Comparison of ENCODE assay signal across 18 cellular contexts in the genomic region with DNA sequence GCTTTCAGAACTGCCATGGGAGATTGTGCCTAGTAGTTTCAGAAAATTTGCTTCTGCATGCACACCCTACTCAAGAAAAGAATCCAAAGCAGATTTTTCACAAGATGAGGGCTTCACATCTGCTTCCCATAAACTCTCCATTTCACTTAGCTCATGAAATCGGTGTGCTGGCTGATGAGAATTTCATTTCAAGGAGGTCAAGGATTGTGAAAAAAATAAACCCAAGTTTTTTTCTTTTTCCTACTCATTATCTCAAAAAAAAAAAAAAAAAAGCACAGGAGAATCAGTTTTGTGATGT. TPM values are rescaled to one million over a fixed set of nuclear protein-coding genes. Genes with fewer than 3 reads are reported as not detected.
"Had no signal": no experiment of that assay in that cellular context is flagged by ENCODE, and none has a peak within 500 bp of the region (broad histone marks: within the 10 kb centered on the region; RNA-seq: fewer than 3 reads in every experiment).

No MANE protein-coding gene starts in this region.

- H3K4me2 ChIP-seq: SK-N-SH had no signal

- H3K9me3 Mint-ChIP-seq: activated naive CD4-positive, alpha-beta T cell treated with anti-CD3 and anti-CD28 coated beads for 36 hours had no signal

- H3K9me2 ChIP-seq: SK-N-SH had no signal

- H3K4me3 Mint-ChIP-seq: activated CD8-positive, alpha-beta T cell treated with anti-CD3 and anti-CD28 coated beads, Interleukin-2, amount 10 ng/mL, durations not matched to agents 7 days and 5 days; activated naive CD4-positive, alpha-beta T cell treated with anti-CD3 and anti-CD28 coated beads for 36 hours had no signal

- H3K27ac ChIP-seq: adrenal gland, coronary artery, heart right ventricle, parathyroid adenoma had no signal

- H3K4me3 ChIP-seq: adrenal gland, coronary artery, heart right ventricle, left lung, tibial nerve had no signal

- H3K4me1 ChIP-seq: adrenal gland, heart right ventricle, left lung, parathyroid adenoma had no signal

- H3K9ac ChIP-seq: parathyroid adenoma, SK-N-SH had no signal

- H3K27me3 ChIP-seq: adrenal gland, heart right ventricle, left lung, tibial nerve had no signal

- H2AFZ ChIP-seq: parathyroid adenoma had no signal

- FAIRE-seq: frontal cortex, islet of Langerhans, small intestine had no signal

- H3K79me2 ChIP-seq: parathyroid adenoma had no signal

- DNase-seq: activated CD4-positive, alpha-beta T cell treated with anti-CD3 and anti-CD28 coated beads for 4 hours; activated CD8-positive, alpha-beta T cell treated with anti-CD3 and anti-CD28 coated beads, Interleukin-2, amount 10 ng/mL, durations not matched to agents 7 days and 5 days; activated naive CD4-positive, alpha-beta T cell treated with anti-CD3 and anti-CD28 coated beads for 36 hours; adrenal gland; central memory CD4-positive, alpha-beta T cell; effector CD8-positive, alpha-beta T cell; heart right ventricle; left lung; mesendoderm; SK-N-SH; small intestine had no signal

- ATAC-seq: activated CD8-positive, alpha-beta T cell treated with anti-CD3 and anti-CD28 coated beads, Interleukin-2, amount 10 ng/mL, durations not matched to agents 7 days and 5 days; heart right ventricle had no signal

- H3K36me3 ChIP-seq: adrenal gland, heart right ventricle, left lung, tibial nerve had no signal

- H3K9me3 ChIP-seq: adrenal gland, heart right ventricle, left lung, SK-N-SH, tibial nerve had no signal

- H3K27ac Mint-ChIP-seq: activated CD8-positive, alpha-beta T cell treated with anti-CD3 and anti-CD28 coated beads, Interleukin-2, amount 10 ng/mL, durations not matched to agents 7 days and 5 days; activated naive CD4-positive, alpha-beta T cell treated with anti-CD3 and anti-CD28 coated beads for 36 hours had no signal

RNA-seq across cellular contexts. Expression of gene ADH7, which starts 3.4 kb away (rescaled TPM):
- total RNA-seq: activated CD8-positive, alpha-beta T cell treated with anti-CD3 and anti-CD28 coated beads, Interleukin-2, amount 10 ng/mL, durations not matched to agents 7 days and 5 days; activated naive CD4-positive, alpha-beta T cell treated with anti-CD3 and anti-CD28 coated beads for 36 hours; adrenal gland; epithelial cell of proximal tubule; frontal cortex; heart right ventricle; T-helper 1 cell treated with Interleukin-12 subunit alpha and Interleukin-12 subunit beta and Interleukin-4 antibody, amounts not matched to agents 30 ng/mL and 1 ng/mL, for 36 hours; tibial nerve had no signal
- polyA plus RNA-seq: SK-N-SH had no signal
